38 cellular contexts compared by ENCODE assay signal in genomic region chr6:68043122-68043398, GRCh38.
"Had no signal": no experiment of that assay in that cellular context is flagged by ENCODE, and none has a peak within 500 bp of the region (broad histone marks: within the 10 kb centered on the region; RNA-seq: fewer than 3 reads in every experiment).

No MANE protein-coding gene starts in this region.

- ATAC-seq: activated CD4-positive, alpha-beta T cell treated with anti-CD3 and anti-CD28 coated beads for 36 hours; activated CD4-positive, CD25-positive, alpha-beta regulatory T cell treated with anti-CD3 and anti-CD28 coated beads, Interleukin-2, amount 50 U/mL, for 24 hours; activated CD8-positive, alpha-beta memory T cell treated with anti-CD3 and anti-CD28 coated beads, Interleukin-2, amount 10 ng/mL, durations not matched to agents 7 days and 5 days; activated CD8-positive, alpha-beta T cell treated with anti-CD3 and anti-CD28 coated beads, Interleukin-2, amount 10 ng/mL, durations not matched to agents 7 days and 5 days; activated naive CD8-positive, alpha-beta T cell treated with anti-CD3 and anti-CD28 coated beads, Interleukin-2, amount 50 U/mL, for 24 hours had no signal

- H3K4me3 Mint-ChIP-seq: activated CD4-positive, alpha-beta memory T cell treated with anti-CD3 and anti-CD28 coated beads, Interleukin-2, amount 10 ng/mL, durations not matched to agents 7 days and 5 days; activated CD4-positive, alpha-beta T cell treated with anti-CD3 and anti-CD28 coated beads for 36 hours; activated CD4-positive, alpha-beta T cell treated with anti-CD3 and anti-CD28 coated beads, Interleukin-2, amount 10 ng/mL, durations not matched to agents 7 days and 5 days; activated CD8-positive, alpha-beta memory T cell treated with anti-CD3 and anti-CD28 coated beads, Interleukin-2, amount 10 ng/mL, durations not matched to agents 7 days and 5 days; activated CD8-positive, alpha-beta T cell treated with anti-CD3 and anti-CD28 coated beads, Interleukin-2, amount 10 ng/mL, durations not matched to agents 7 days and 5 days; activated naive CD4-positive, alpha-beta T cell treated with anti-CD3 and anti-CD28 coated beads, Interleukin-2, amount 10 ng/mL, durations not matched to agents 7 days and 5 days; activated naive CD4-positive, alpha-beta T cell treated with anti-CD3 and anti-CD28 coated beads, Interleukin-2, amount 50 U/mL, for 24 hours; activated naive CD8-positive, alpha-beta T cell; activated naive CD8-positive, alpha-beta T cell treated with anti-CD3 and anti-CD28 coated beads, Interleukin-2, amount 10 ng/mL, durations not matched to agents 7 days and 5 days; activated naive CD8-positive, alpha-beta T cell treated with anti-CD3 and anti-CD28 coated beads, Interleukin-2, amount 50 U/mL, for 24 hours; activated T-cell treated with anti-CD3 and anti-CD28 coated beads, Interleukin-2, amount 50 U/mL, for 24 hours; brain; central memory CD8-positive, alpha-beta T cell; T-helper 1 cell treated with Interleukin-12 subunit alpha and Interleukin-12 subunit beta and Interleukin-4 antibody, amounts not matched to agents 30 μg/mL and 1 μg/mL, for 36 hours; T-helper 2 cell treated with Interferon-gamma antibody and Interleukin-4, amounts not matched to agents 5 μg/mL and 100 μg/mL, for 36 hours had no signal

- H3K9me3 ChIP-seq: ascending aorta had no signal

- H3K27me3 Mint-ChIP-seq: activated CD4-positive, alpha-beta memory T cell treated with anti-CD3 and anti-CD28 coated beads, Interleukin-2, amount 10 ng/mL, durations not matched to agents 7 days and 5 days; activated CD4-positive, alpha-beta T cell treated with anti-CD3 and anti-CD28 coated beads for 36 hours; activated CD4-positive, alpha-beta T cell treated with anti-CD3 and anti-CD28 coated beads, Interleukin-2, amount 10 ng/mL, durations not matched to agents 7 days and 5 days; activated CD8-positive, alpha-beta memory T cell treated with anti-CD3 and anti-CD28 coated beads, Interleukin-2, amount 10 ng/mL, durations not matched to agents 7 days and 5 days; activated naive CD4-positive, alpha-beta T cell treated with anti-CD3 and anti-CD28 coated beads, Interleukin-2, amount 10 ng/mL, durations not matched to agents 7 days and 5 days; activated naive CD4-positive, alpha-beta T cell treated with anti-CD3 and anti-CD28 coated beads, Interleukin-2, amount 50 U/mL, for 24 hours; activated naive CD8-positive, alpha-beta T cell; activated naive CD8-positive, alpha-beta T cell treated with anti-CD3 and anti-CD28 coated beads, Interleukin-2, amount 10 ng/mL, durations not matched to agents 7 days and 5 days; activated naive CD8-positive, alpha-beta T cell treated with anti-CD3 and anti-CD28 coated beads, Interleukin-2, amount 50 U/mL, for 24 hours; activated T-cell treated with anti-CD3 and anti-CD28 coated beads, Interleukin-2, amount 50 U/mL, for 24 hours; brain; central memory CD8-positive, alpha-beta T cell had no signal

- H3K9me3 Mint-ChIP-seq: activated naive CD4-positive, alpha-beta T cell treated with anti-CD3 and anti-CD28 coated beads, Interleukin-2, amount 50 U/mL, for 24 hours had no signal

- H3K36me3 ChIP-seq: ascending aorta, cardiac muscle cell had no signal

- H3K4me1 ChIP-seq: ascending aorta had no signal

- H3K4me1 Mint-ChIP-seq: activated CD4-positive, alpha-beta memory T cell treated with anti-CD3 and anti-CD28 coated beads, Interleukin-2, amount 10 ng/mL, durations not matched to agents 7 days and 5 days; activated CD4-positive, alpha-beta T cell treated with anti-CD3 and anti-CD28 coated beads for 36 hours; activated CD4-positive, alpha-beta T cell treated with anti-CD3 and anti-CD28 coated beads, Interleukin-2, amount 10 ng/mL, durations not matched to agents 7 days and 5 days; activated CD8-positive, alpha-beta memory T cell treated with anti-CD3 and anti-CD28 coated beads, Interleukin-2, amount 10 ng/mL, durations not matched to agents 7 days and 5 days; activated naive CD4-positive, alpha-beta T cell treated with anti-CD3 and anti-CD28 coated beads, Interleukin-2, amount 10 ng/mL, durations not matched to agents 7 days and 5 days; activated naive CD4-positive, alpha-beta T cell treated with anti-CD3 and anti-CD28 coated beads, Interleukin-2, amount 50 U/mL, for 24 hours; activated naive CD8-positive, alpha-beta T cell treated with anti-CD3 and anti-CD28 coated beads, Interleukin-2, amount 10 ng/mL, durations not matched to agents 7 days and 5 days; activated naive CD8-positive, alpha-beta T cell treated with anti-CD3 and anti-CD28 coated beads, Interleukin-2, amount 50 U/mL, for 24 hours; central memory CD8-positive, alpha-beta T cell had no signal

- H3K4me3 ChIP-seq: ascending aorta, cardiac muscle cell had no signal

- FAIRE-seq: bronchial epithelial cell, TTC549 had no signal

- H3K27ac Mint-ChIP-seq: activated CD4-positive, alpha-beta memory T cell treated with anti-CD3 and anti-CD28 coated beads, Interleukin-2, amount 10 ng/mL, durations not matched to agents 7 days and 5 days; activated CD4-positive, alpha-beta T cell treated with anti-CD3 and anti-CD28 coated beads for 36 hours; activated CD4-positive, alpha-beta T cell treated with anti-CD3 and anti-CD28 coated beads, Interleukin-2, amount 10 ng/mL, durations not matched to agents 7 days and 5 days; activated CD8-positive, alpha-beta memory T cell treated with anti-CD3 and anti-CD28 coated beads, Interleukin-2, amount 10 ng/mL, durations not matched to agents 7 days and 5 days; activated CD8-positive, alpha-beta T cell treated with anti-CD3 and anti-CD28 coated beads, Interleukin-2, amount 10 ng/mL, durations not matched to agents 7 days and 5 days; activated naive CD4-positive, alpha-beta T cell treated with anti-CD3 and anti-CD28 coated beads, Interleukin-2, amount 10 ng/mL, durations not matched to agents 7 days and 5 days; activated naive CD4-positive, alpha-beta T cell treated with anti-CD3 and anti-CD28 coated beads, Interleukin-2, amount 50 U/mL, for 24 hours; activated naive CD8-positive, alpha-beta T cell; activated naive CD8-positive, alpha-beta T cell treated with anti-CD3 and anti-CD28 coated beads, Interleukin-2, amount 10 ng/mL, durations not matched to agents 7 days and 5 days; activated naive CD8-positive, alpha-beta T cell treated with anti-CD3 and anti-CD28 coated beads, Interleukin-2, amount 50 U/mL, for 24 hours; activated T-cell treated with anti-CD3 and anti-CD28 coated beads, Interleukin-2, amount 50 U/mL, for 24 hours; activated T-helper 2 cell treated with anti-CD3 and anti-CD28 coated beads, Interferon-gamma antibody, Interleukin-2, Interleukin-4, amounts not matched to agents 10 μg/mL and 5 μg/mL and 100 μg/mL, durations not matched to agents 14 hours and 24 hours and 36 hours; brain; T-helper 1 cell treated with Interleukin-12 subunit alpha and Interleukin-12 subunit beta and Interleukin-4 antibody, amounts not matched to agents 30 μg/mL and 1 μg/mL, for 36 hours; T-helper 2 cell treated with Interferon-gamma antibody and Interleukin-4, amounts not matched to agents 5 μg/mL and 100 μg/mL, for 36 hours had no signal

- H3K27me3 ChIP-seq: ascending aorta, cardiac muscle cell had no signal

- H3K36me3 Mint-ChIP-seq: activated CD8-positive, alpha-beta memory T cell treated with anti-CD3 and anti-CD28 coated beads, Interleukin-2, amount 10 ng/mL, durations not matched to agents 7 days and 5 days; activated naive CD4-positive, alpha-beta T cell treated with anti-CD3 and anti-CD28 coated beads, Interleukin-2, amount 10 ng/mL, durations not matched to agents 7 days and 5 days; activated naive CD4-positive, alpha-beta T cell treated with anti-CD3 and anti-CD28 coated beads, Interleukin-2, amount 50 U/mL, for 24 hours; activated naive CD8-positive, alpha-beta T cell; activated naive CD8-positive, alpha-beta T cell treated with anti-CD3 and anti-CD28 coated beads, Interleukin-2, amount 10 ng/mL, durations not matched to agents 7 days and 5 days; brain had no signal

- H3K27ac ChIP-seq: ascending aorta, cardiac muscle cell, VCaP had no signal

- DNase-seq: activated CD4-positive, alpha-beta memory T cell treated with anti-CD3 and anti-CD28 coated beads, Interleukin-2, amount 10 ng/mL, durations not matched to agents 7 days and 5 days; activated CD4-positive, alpha-beta T cell treated with anti-CD3 and anti-CD28 coated beads for 1 hour; activated CD4-positive, alpha-beta T cell treated with anti-CD3 and anti-CD28 coated beads for 36 hours; activated CD4-positive, alpha-beta T cell treated with anti-CD3 and anti-CD28 coated beads for 48 hours; activated CD4-positive, alpha-beta T cell treated with anti-CD3 and anti-CD28 coated beads, Interleukin-2, amount 10 ng/mL, durations not matched to agents 7 days and 5 days; activated CD4-positive, alpha-beta T cell treated with anti-CD3 and anti-CD28 coated beads, Interleukin-2, amount 50 U/mL, for 48 hours; activated CD4-positive, CD25-positive, alpha-beta regulatory T cell; activated CD8-positive, alpha-beta memory T cell treated with anti-CD3 and anti-CD28 coated beads for 24 hours; activated CD8-positive, alpha-beta memory T cell treated with anti-CD3 and anti-CD28 coated beads, Interleukin-2, amount 10 ng/mL, durations not matched to agents 7 days and 5 days; activated CD8-positive, alpha-beta memory T cell treated with anti-CD3 and anti-CD28 coated beads, Interleukin-2, amount 50 U/mL, for 48 hours; activated CD8-positive, alpha-beta T cell treated with anti-CD3 and anti-CD28 coated beads, Interleukin-2, amount 10 ng/mL, durations not matched to agents 7 days and 5 days; activated effector memory CD4-positive, alpha-beta T cell treated with Interleukin-2 at 50 U/mL for 16 hours; activated gamma-delta T cell; activated naive CD4-positive, alpha-beta T cell treated with anti-CD3 and anti-CD28 coated beads, Interleukin-2, amount 10 ng/mL, durations not matched to agents 7 days and 5 days; activated naive CD4-positive, alpha-beta T cell treated with Interleukin-2 at 50 U/mL for 16 hours; activated naive CD8-positive, alpha-beta T cell treated with anti-CD3 and anti-CD28 coated beads, Interleukin-2, amount 10 ng/mL, durations not matched to agents 7 days and 5 days; activated naive CD8-positive, alpha-beta T cell treated with anti-CD3 and anti-CD28 coated beads, Interleukin-2, amount 50 U/mL, for 24 hours; activated T-cell treated with anti-CD3 and anti-CD28 coated beads, Interleukin-2, amount 50 U/mL, for 24 hours; activated T-cell treated with anti-CD3 and anti-CD28 coated beads, Interleukin-2, amount 50 U/mL, for 48 hours; amygdala; anterior cingulate cortex; caudate nucleus; cerebellar nuclear complex; T-helper 2 cell; T-helper 9 cell had no signal
